ENCODE assay signal across 21 cellular contexts in the genomic region with DNA sequence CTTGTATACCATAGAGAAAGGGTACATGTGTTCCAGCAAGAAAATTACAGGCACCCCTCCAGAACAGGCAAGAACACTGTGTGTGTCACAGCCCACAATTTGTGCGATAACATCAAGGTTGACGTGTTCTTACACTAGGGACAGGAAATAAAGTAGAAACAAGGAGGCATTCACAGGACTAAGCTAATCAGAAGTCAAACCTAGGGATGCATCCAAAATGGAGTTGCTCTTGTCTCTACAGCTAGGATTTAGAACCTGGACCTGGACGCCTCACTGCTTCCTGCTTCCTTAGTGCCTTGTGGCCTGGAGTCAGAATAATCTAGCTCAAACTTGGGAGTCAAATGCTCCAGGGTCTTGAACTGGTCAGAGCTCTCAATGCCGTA. TPM values are rescaled to one million over a fixed set of nuclear protein-coding genes. Genes with fewer than 3 reads are reported as not detected.
DNase-seq lines count a peak whose midpoint lies in the region; ATAC-seq and TF ChIP-seq lines count a peak whose summit lies in the region.
"Had no signal": no experiment of that assay in that cellular context is flagged by ENCODE, and none has a peak within 500 bp of the region (broad histone marks: within the 10 kb centered on the region; RNA-seq: fewer than 3 reads in every experiment).

No MANE protein-coding gene starts in this region.

- peaks cover 13% of the 10 kb centered on the region for H3K4me1 Mint-ChIP-seq in MCF 10A (ENCODE audit: insufficient read depth, unreplicated experiment)
- H3K4me1 Mint-ChIP-seq: IgD-negative memory B cell had no signal

- H3K4me3 Mint-ChIP-seq in MCF 10A (ENCODE audit: unreplicated experiment), result no peak overlapping the region
- H3K4me3 Mint-ChIP-seq: IgD-negative memory B cell had no signal

- TF ChIP-seq CTCF in mammary epithelial cell (conservative IDR thresholded peaks at IDR 0.05 in 1 of 2, IDR thresholded peaks at IDR 0.05 in 1 of 2; ENCODE audit: extremely low read depth in 1 of 2, insufficient read depth in 1 of 2, low read depth in 1 of 2, low read length in 2 of 2), result no peak
- TF ChIP-seq CTCF in MCF 10A (IDR thresholded peaks at IDR 0.05; ENCODE audit: unreplicated experiment), result no peak
- TF ChIP-seq CTCF in foreskin fibroblast (IDR thresholded peaks at IDR 0.05; ENCODE audit: low read depth, low read length), result no peak

- POLR2A ChIA-PET in MCF 10A (lab: Yijun Ruan, JAX), result interaction anchor here (0.6 to 1.4 kb wide), 6 partner anchors 10 to 41 kb away, joined by 3 to 6 read pairs (median 3); partner anchors contain the start of gene GINS3

- H3K9me3 ChIP-seq in mammary epithelial cell (replicated peaks; ENCODE audit: insufficient read depth, low read length) (no peaks in the 10 kb centered on the region), BLaER1 (peaks cover 30% of the 10 kb centered on the region)
- H3K9me3 ChIP-seq: BE2C had no signal

- no peaks in the 10 kb centered on the region for H3K9me3 Mint-ChIP-seq in MCF 10A (ENCODE audit: unreplicated experiment)

- H3K36me3 ChIP-seq in mammary epithelial cell (ENCODE audit: insufficient read depth, low read length), result no peaks in the 10 kb centered on the region
- no peaks in the 10 kb centered on the region for H3K36me3 ChIP-seq in BLaER1
- H3K36me3 ChIP-seq: BE2C had no signal

- WGBS in mammary epithelial cell (ENCODE audit: low coverage, missing lambda C conversion rate), result 0% methylated on average over 4 of the region's 4 CpGs

- H3K4me2 ChIP-seq in mammary epithelial cell (ENCODE audit: insufficient read depth, low read depth, low read length) (no peak overlapping the region), BLaER1 (no peak overlapping the region)

- BruUV-seq in mammary epithelial cell (replicated peaks; lab: Mats Ljungman, UMichigan) (no TSS peak), MCF 10A (replicated peaks; lab: Mats Ljungman, UMichigan) (no TSS peak)

- intact Hi-C loops in mammary epithelial cell (cut with micrococcal nuclease) (no loop called here), MCF 10A (cut with micrococcal nuclease) (no loop called here)

- no peak overlapping the region for H3K27ac Mint-ChIP-seq in MCF 10A (ENCODE audit: low read depth, unreplicated experiment)
- H3K27ac Mint-ChIP-seq: IgD-negative memory B cell had no signal

- H3K36me3 Mint-ChIP-seq in MCF 10A (ENCODE audit: insufficient read depth, unreplicated experiment), result peaks cover 5% of the 10 kb centered on the region
- H3K36me3 Mint-ChIP-seq: IgD-negative memory B cell had no signal

- H3K9ac ChIP-seq in mammary epithelial cell (ENCODE audit: insufficient read depth, low read length) (no peak overlapping the region), BLaER1 (no peak overlapping the region)

- dilution Hi-C loops in mammary epithelial cell (cut with HindIII; ENCODE audit: low sequenced_read_pairs), result no loop called here

- peak; percentile 63 for DNase-seq in mammary epithelial cell
- DNase-seq in MCF 10A (ENCODE audit: unreplicated experiment), result no peak
- DNase-seq in OCI-M1 (lab: John Stamatoyannopoulos, UW), result peak; percentile 27
- peak; percentile 63 to 64 for DNase-seq in erythroblast (lab: John Stamatoyannopoulos, UW)
- no peak for DNase-seq in foreskin fibroblast
- DNase-seq: BE2C; Calu3; DMS79 treated with DMSO at 0.1 percent for 48 hours; NCI-H1105; NCI-H146; NCI-H1930; NCI-H2107; NCI-H748 treated with DMSO at 0.1 percent for 48 hours; NK-92 treated with Interleukin-12 subunit alpha and Interleukin-12 subunit beta, amount 100 ng/mL, for 24 hours; PC-9; SHP77 treated with DMSO at 0.1 percent for 48 hours had no signal

- no peak for ATAC-seq in GM19035 (IDR thresholded peaks at IDR 0.05; ENCODE audit: unreplicated experiment)
- ATAC-seq: HCT116 had no signal

- H4K20me1 ChIP-seq in mammary epithelial cell (ENCODE audit: insufficient read depth, low read length), result no peaks in the 10 kb centered on the region
- no peaks in the 10 kb centered on the region for H4K20me1 ChIP-seq in BLaER1

- CTCF ChIA-PET in mammary epithelial cell (lab: Charles Lee; ENCODE audit: low non-redundant PET) (no interaction called here), MCF 10A (lab: Yijun Ruan, JAX) (interaction anchor here (0.9 to 1.1 kb wide), 4 partner anchors 9 to 190 kb away, joined by 3 to 5 read pairs (median 3); no protein-coding TSS in a partner anchor)

- H3K27me3 Mint-ChIP-seq in MCF 10A (ENCODE audit: insufficient read depth, unreplicated experiment), result peaks cover 8% of the 10 kb centered on the region

- in situ Hi-C loops in mammary epithelial cell (cut with MboI; ENCODE audit: low sequenced_read_pairs in 2 of 2), result no loop called here

- H2AFZ ChIP-seq in mammary epithelial cell (ENCODE audit: low read depth, low read length), result peak overlapping the region; percentile 35
- H2AFZ ChIP-seq: PC-9 had no signal

- H3K27me3 ChIP-seq in mammary epithelial cell (ENCODE audit: insufficient read depth, low read length) (no peaks in the 10 kb centered on the region), BLaER1 (no peaks in the 10 kb centered on the region)
- H3K27me3 ChIP-seq: BE2C had no signal

- H3K4me3 ChIP-seq in mammary epithelial cell (replicated peaks in 1 of 3; ENCODE audit: insufficient read depth in 1 of 3, low read depth in 2 of 3, low read length in 3 of 3) (no peak overlapping the region), BLaER1 (no peak overlapping the region), foreskin fibroblast (ENCODE audit: low read depth in 1 of 2, low read length in 2 of 2) (no peak overlapping the region)
- H3K4me3 ChIP-seq: PC-9 had no signal

- no peak for TF ChIP-seq POLR2A in erythroblast (IDR thresholded peaks at IDR 0.05; ENCODE audit: low read length)

- H3K4me1 ChIP-seq in mammary epithelial cell (ENCODE audit: insufficient read depth, low read length) (peaks cover 12% of the 10 kb centered on the region), BLaER1 (peaks cover 80% of the 10 kb centered on the region)

- H3K27ac ChIP-seq in mammary epithelial cell (ENCODE audit: insufficient read depth, low read depth, low read length), result no peak overlapping the region
- peak overlapping the region; percentile 14; the same call in 1 of the 2 replicates for H3K27ac ChIP-seq in BLaER1
- H3K27ac ChIP-seq: 22Rv1, PC-9 had no signal

- H3K79me2 ChIP-seq in mammary epithelial cell (ENCODE audit: insufficient read depth, low read length), result no peaks in the 10 kb centered on the region

RNA-seq across cellular contexts. Expression of gene GINS3, which starts 41.3 kb away (rescaled TPM):
- total RNA-seq in mammary epithelial cell (10 to 100 TPM in 1 of 2 donors, 1 to 10 TPM in 1; 3.3 to 15.1 TPM), MCF 10A (2022) (4.2 and 5.1 TPM in 2 replicates)
- 17.9 TPM for polyA plus RNA-seq in mammary epithelial cell
- polyA minus RNA-seq in mammary epithelial cell, result 22.7 TPM

Comparison
In these comparisons a context has a peak if more than half of its experiments do, and no peak if none do; other contexts are left out.
1. DNase-seq: peak in mammary epithelial cell (single experiment), OCI-M1 (single experiment) and erythroblast (2 of 2); none in MCF 10A (single experiment) and foreskin fibroblast (0 of 2).